8 cellular contexts compared by ENCODE assay signal in genomic region chr5:132369471-132370240, GRCh38. TPM values are rescaled to one million over a fixed set of nuclear protein-coding genes. Genes with fewer than 3 reads are reported as not detected.
DNase-seq lines count a peak whose midpoint lies in the region; ATAC-seq, FAIRE-seq and TF ChIP-seq lines count a peak whose summit lies in the region.

SLC22A5 (plus strand) TSS chr5:132369710; CDS start chr5:132369973, 263 bp downstream.

- H4K20me1 ChIP-seq in MM.1S (ENCODE audit: insufficient read depth, low read length): no peaks in the 10 kb centered on the region

- intact Hi-C loops in body of pancreas (cut with DNase I): no loop called here

- TF ChIP-seq POLR2A in body of pancreas (IDR thresholded peaks at IDR 0.05): peak; percentile 78 to 86 (median 78)

- FAIRE-seq in small intestine (lab: Jason Lieb, UNC): no peak

- H3K4me2 ChIP-seq in MM.1S (ENCODE audit: low read depth, low read length): peak within 1 kb of the TSS; percentile 96

- H3K79me2 ChIP-seq in MM.1S (ENCODE audit: low read length): peaks cover 8% of the 10 kb centered on the region

- H3K36me3 ChIP-seq in HAP-1 (replicated peaks): no peaks in the 10 kb centered on the region
- H3K36me3 ChIP-seq in MM.1S (replicated peaks; ENCODE audit: insufficient read depth, low read length): no peaks in the 10 kb centered on the region
- H3K36me3 ChIP-seq in body of pancreas (replicated peaks in 1 of 2; ENCODE audit: insufficient read depth in 1 of 2, low read depth in 2 of 2): no peaks in the 10 kb centered on the region
- no peaks in the 10 kb centered on the region for H3K36me3 ChIP-seq in iPS-20b (ENCODE audit: insufficient read depth, low read depth, low read length)
- no peaks in the 10 kb centered on the region for H3K36me3 ChIP-seq in small intestine (ENCODE audit: control insufficient read depth in 2 of 2, insufficient read depth in 2 of 2, low read length in 2 of 2)

- in situ Hi-C loops in HAP-1 (cut with MboI; ENCODE audit: low sequenced_read_pairs): no loop called here

- TF ChIP-seq CTCF in GM12865 (IDR thresholded peaks at IDR 0.05; ENCODE audit: insufficient read depth, low read depth, low read length, missing control alignments) (no peak), MM.1S (IDR thresholded peaks at IDR 0.05; ENCODE audit: low read length) (no peak), body of pancreas (IDR thresholded peaks at IDR 0.05) (no peak)

- H3K27me3 ChIP-seq in HAP-1 (ENCODE audit: low read depth) (no peaks in the 10 kb centered on the region), MM.1S (replicated peaks; ENCODE audit: insufficient read depth, low read length) (no peaks in the 10 kb centered on the region), body of pancreas (no peaks in the 10 kb centered on the region), iPS-20b (ENCODE audit: insufficient read depth, low read length) (peaks cover 25% of the 10 kb centered on the region), small intestine (ENCODE audit: control insufficient read depth in 2 of 2, insufficient read depth in 2 of 2, low read length in 2 of 2) (no peaks in the 10 kb centered on the region)

- peaks cover 23% of the 10 kb centered on the region for H3K4me1 ChIP-seq in HAP-1
- peaks cover 5% of the 10 kb centered on the region for H3K4me1 ChIP-seq in MM.1S (ENCODE audit: low read length)
- H3K4me1 ChIP-seq in body of pancreas: peaks cover 45% of the 10 kb centered on the region
- H3K4me1 ChIP-seq in iPS-20b (ENCODE audit: insufficient read depth, low read length): no peaks in the 10 kb centered on the region; the same call in 1 of the 2 replicates
- H3K4me1 ChIP-seq in small intestine (ENCODE audit: control insufficient read depth in 2 of 2, insufficient read depth in 1 of 2, low read depth in 1 of 2, low read length in 1 of 2): peaks cover 0 to 2% of the 10 kb centered on the region in 2 donors

- peak within 1 kb of the TSS; percentile 65; the same call in 1 of the 2 replicates for H3K27ac ChIP-seq in MM.1S (ENCODE audit: low read length)
- peak within 1 kb of the TSS; percentile 83 to 95 (median 90) for H3K27ac ChIP-seq in body of pancreas
- H3K27ac ChIP-seq in iPS-20b (ENCODE audit: low read length): no peak within 1 kb of the TSS
- H3K27ac ChIP-seq in small intestine (ENCODE audit: low read depth in 1 of 2, low read length in 1 of 2): peak within 1 kb of the TSS; percentile 93 to 94

- no peaks in the 10 kb centered on the region for H3K9me2 ChIP-seq in MM.1S (replicated peaks; ENCODE audit: insufficient read depth, low read length)

- DNase-seq in GM12865 (ENCODE audit: low read depth) (peak; percentile 74), HAP-1 (ENCODE audit: low spot score in 2 of 2) (peak; percentile 62 to 81), MM.1S (peak; percentile 85), T1000 (lab: John Stamatoyannopoulos, UW) (peak; percentile 46), body of pancreas (peak; percentile 84 to 91 (median 86)), small intestine (peak; percentile 90), NCI-H446 treated with DMSO at 0.1 percent for 48 hours (lab: John Stamatoyannopoulos, UW) (no peak)

- peak; percentile 93 for ATAC-seq in body of pancreas

- peak within 1 kb of the TSS; percentile 100 for H2AFZ ChIP-seq in MM.1S (ENCODE audit: low read length)

- H3K9ac ChIP-seq in MM.1S (ENCODE audit: low read length) (peak within 1 kb of the TSS; percentile 71), iPS-20b (ENCODE audit: low read depth, low read length) (peak within 1 kb of the TSS; percentile 80; the same call in 1 of the 2 replicates)

- H3F3A ChIP-seq in MM.1S (ENCODE audit: insufficient read depth, low read length): no peaks in the 10 kb centered on the region

- H3K4me3 ChIP-seq in GM12865 (ENCODE audit: low read depth, low read length): peak within 1 kb of the TSS; percentile 43
- peak within 1 kb of the TSS; percentile 52 for H3K4me3 ChIP-seq in HAP-1
- H3K4me3 ChIP-seq in MM.1S (ENCODE audit: low read length): peak within 1 kb of the TSS; percentile 90
- H3K4me3 ChIP-seq in body of pancreas: peak within 1 kb of the TSS; percentile 40 to 75
- H3K4me3 ChIP-seq in iPS-20b (ENCODE audit: low read length): peak within 1 kb of the TSS; percentile 73
- peak within 1 kb of the TSS; percentile 45 to 79 for H3K4me3 ChIP-seq in small intestine (ENCODE audit: low read depth in 1 of 2, low read length in 2 of 2)

- no peaks in the 10 kb centered on the region for H3K9me3 ChIP-seq in HAP-1
- no peaks in the 10 kb centered on the region for H3K9me3 ChIP-seq in MM.1S (replicated peaks; ENCODE audit: insufficient read depth, low read length)
- H3K9me3 ChIP-seq in body of pancreas: no peaks in the 10 kb centered on the region
- no peaks in the 10 kb centered on the region for H3K9me3 ChIP-seq in iPS-20b (ENCODE audit: insufficient read depth, low read depth, low read length)
- H3K9me3 ChIP-seq in small intestine (ENCODE audit: control insufficient read depth, low read depth): no peaks in the 10 kb centered on the region

- WGBS in body of pancreas, 2 donors: 0 to 1% methylated on average over 15 to 90 of the region's 93 CpGs
- 1% methylated on average over 66 to 93 of the region's 93 CpGs for WGBS in small intestine, 3 donors

RNA-seq across cellular contexts. Expression of gene SLC22A5, which starts in this region (rescaled TPM):
- total RNA-seq in body of pancreas: 10 to 100 TPM; 21.3 to 30.3 TPM
- 10 to 100 TPM in 2 of 3 donors, 1 to 10 TPM in 1; 9.4 to 22.1 (median 21.6) TPM for polyA plus RNA-seq in small intestine
